ENCODE assay signal across 8 cellular contexts in genomic region chr20:46118481-46119020, GRCh38. TPM values are rescaled to one million over a fixed set of nuclear protein-coding genes. Genes with fewer than 3 reads are reported as not detected.
DNase-seq lines count a peak whose midpoint lies in the region; ATAC-seq and TF ChIP-seq lines count a peak whose summit lies in the region.

No MANE protein-coding gene starts in this region.

- H3K36me3 Mint-ChIP-seq in Calu3 (ENCODE audit: insufficient read depth, unreplicated experiment) = peaks cover 7% of the 10 kb centered on the region
- H3K36me3 Mint-ChIP-seq in mesothelial cell of epicardium = no peaks in the 10 kb centered on the region

- DNase-seq in Calu3 = peak; percentile 26
- DNase-seq in NT2/D1 (ENCODE audit: low read depth, low spot score) = no peak
- DNase-seq in dorsolateral prefrontal cortex = peak in 1 of 10 donors; percentile 28
- no peak for DNase-seq in mesothelial cell of epicardium (ENCODE audit: low spot score in 2 of 2, unreplicated experiment in 2 of 2)
- peak; percentile 73 to 79 for DNase-seq in aorta
- no peak for DNase-seq in stimulated activated CD4-positive, alpha-beta T cell treated with anti-CD3 and anti-CD28 coated beads, Interleukin-4, amount 100 ng/mL, for 1 hour
- DNase-seq in SJCRH30 = no peak

- 30% methylated on average over 15 of the region's 15 CpGs for WGBS in aorta, 2 donors

- H3K27me3 Mint-ChIP-seq in Calu3 (ENCODE audit: unreplicated experiment) (peaks cover 59% of the 10 kb centered on the region), mesothelial cell of epicardium (ENCODE audit: low read depth) (peaks cover 44% of the 10 kb centered on the region)

- H3K27me3 ChIP-seq in NT2/D1 (ENCODE audit: insufficient read depth, insufficient read length) (peaks cover 34% of the 10 kb centered on the region), dorsolateral prefrontal cortex (peaks cover 0 to 3% (median 0%) of the 10 kb centered on the region in 45 donors), aorta (ENCODE audit: control insufficient read depth in 1 of 2, insufficient read depth in 2 of 2, low read length in 1 of 2) (no peaks in the 10 kb centered on the region), SJCRH30 (peaks cover 5% of the 10 kb centered on the region; the same call in 1 of the 2 replicates)

- H3K9me3 Mint-ChIP-seq in Calu3 (ENCODE audit: low read depth, unreplicated experiment) (no peaks in the 10 kb centered on the region), mesothelial cell of epicardium (no peaks in the 10 kb centered on the region)

- peak overlapping the region; percentile 83 for H3K9ac ChIP-seq in NT2/D1 (ENCODE audit: insufficient read length, low read depth)

- no TSS peak for BruUV-seq in Calu3 (replicated peaks; lab: Mats Ljungman, UMichigan)

- H3K4me3 Mint-ChIP-seq in Calu3 (ENCODE audit: low read depth, unreplicated experiment) (peak overlapping the region; percentile 76), mesothelial cell of epicardium (peak overlapping the region; percentile 81)

- H3K27ac ChIP-seq in dorsolateral prefrontal cortex (peak overlapping the region in 38 of 59 donors; percentile 10 to 86 (median 60)), aorta (ENCODE audit: low read depth in 1 of 2, low read length in 2 of 2) (peak overlapping the region; percentile 36 to 85), SJCRH30 (no peak overlapping the region)

- ATAC-seq in GM21447 (IDR thresholded peaks at IDR 0.05; ENCODE audit: unreplicated experiment) (peak; percentile 45), aorta (ENCODE audit: low FRiP score) (peak; percentile 80)

- H3K9me3 ChIP-seq in NT2/D1 (ENCODE audit: insufficient read depth, low read length) (no peaks in the 10 kb centered on the region; the same call in 1 of the 2 replicates), aorta (ENCODE audit: control insufficient read depth, low read length) (no peaks in the 10 kb centered on the region), SJCRH30 (replicated peaks) (no peaks in the 10 kb centered on the region)

- intact Hi-C loops in Calu3 (cut with micrococcal nuclease; ENCODE audit: unreplicated experiment) = no loop called here
- intact Hi-C loops in dorsolateral prefrontal cortex (cut with DNase I) = no loop called here
- intact Hi-C loops in aorta (cut with DNase I) = no loop called here

- H3K4me3 ChIP-seq in NT2/D1 (ENCODE audit: insufficient read length, low read depth) (peak overlapping the region; percentile 57), dorsolateral prefrontal cortex (peak overlapping the region; percentile 11 to 66 (median 54)), aorta (ENCODE audit: low read length in 2 of 2) (peak overlapping the region; percentile 27 to 42), SJCRH30 (no peak overlapping the region)

- no peaks in the 10 kb centered on the region for H3K4me1 ChIP-seq in NT2/D1 (ENCODE audit: insufficient read depth, insufficient read length)
- no peaks in the 10 kb centered on the region for H3K4me1 ChIP-seq in aorta (ENCODE audit: control insufficient read depth in 1 of 2, insufficient read depth in 2 of 2, low read length in 2 of 2)
- H3K4me1 ChIP-seq in SJCRH30 = no peaks in the 10 kb centered on the region

- H3K36me3 ChIP-seq in NT2/D1 (ENCODE audit: insufficient read depth, insufficient read length, low read length) (peaks cover 18% of the 10 kb centered on the region), aorta (ENCODE audit: control insufficient read depth in 1 of 2, insufficient read depth in 2 of 2, low read length in 1 of 2) (no peaks in the 10 kb centered on the region), SJCRH30 (no peaks in the 10 kb centered on the region)

- peaks cover 8% of the 10 kb centered on the region for H3K4me1 Mint-ChIP-seq in Calu3 (ENCODE audit: low read depth, unreplicated experiment)
- peaks cover 7% of the 10 kb centered on the region for H3K4me1 Mint-ChIP-seq in mesothelial cell of epicardium

- H3K27ac Mint-ChIP-seq in Calu3 (ENCODE audit: unreplicated experiment) (no peak overlapping the region), mesothelial cell of epicardium (no peak overlapping the region)

- no peak for TF ChIP-seq CTCF in Calu3 (IDR thresholded peaks at IDR 0.05; ENCODE audit: unreplicated experiment)
- TF ChIP-seq CTCF in dorsolateral prefrontal cortex (IDR thresholded peaks at IDR 0.05 in 54 of 56, conservative IDR thresholded peaks at IDR 0.05 in 2 of 56; ENCODE audit: low read depth in 1 of 56, partially characterized antibody in 56 of 56) = no peak
- TF ChIP-seq CTCF in mesothelial cell of epicardium (IDR thresholded peaks at IDR 0.05; ENCODE audit: unreplicated experiment) = no peak

- CTCF ChIA-PET in Calu3 (lab: Charles Lee) = interaction anchor here (1.0 kb wide), 1 partner anchor 96 kb away, joined by 5 read pairs; no protein-coding TSS in a partner anchor

RNA-seq across cellular contexts. Expression of gene CD40, which starts 0.4 kb away (rescaled TPM):
- total RNA-seq in Calu3 (2022) (13.3 and 13.6 TPM in 2 replicates), dorsolateral prefrontal cortex (10 to 100 TPM in 5 of 120 experiments, 1 to 10 TPM in 115; 1.9 to 12.6 (median 5.2) TPM), mesothelial cell of epicardium (3.8 to 5.0 TPM (median 4.3 TPM) in 3 replicates), aorta (10 to 100 TPM; 20.9 to 36.1 TPM)
- polyA plus RNA-seq in aorta = 10 to 100 TPM in 1 of 2 donors, 1 to 10 TPM in 1; 8.6 to 47.7 TPM
- 0.10 and 0.12 TPM in 2 replicates for total RNA-seq in SJCRH30 (2014; rRNA removed; shearing (Covaris generic))

RNA-seq across cellular contexts. Expression of gene NCOA5, which starts 28.8 kb away (rescaled TPM):
- total RNA-seq in Calu3 (2022) (31.7 and 34.4 TPM in 2 replicates), dorsolateral prefrontal cortex (10 to 100 TPM; 13.5 to 36.9 (median 24.1) TPM), mesothelial cell of epicardium (37.1 to 41.2 TPM (median 40.2 TPM) in 3 replicates), aorta (10 to 100 TPM; 18.6 to 23.7 TPM)
- 10 to 100 TPM in 1 of 2 donors, 1 to 10 TPM in 1; 8.5 to 10.4 TPM for polyA plus RNA-seq in aorta
- total RNA-seq in SJCRH30 (2014; rRNA removed; shearing (Covaris generic)) = 49.5 and 50.5 TPM in 2 replicates

Comparison
In these comparisons a context has a peak if more than half of its experiments do, and no peak if none do; other contexts are left out.
1. DNase-seq: peak in Calu3 (single experiment) and aorta (2 of 2); none in NT2/D1 (single experiment), mesothelial cell of epicardium (0 of 2), stimulated activated CD4-positive, alpha-beta T cell treated with anti-CD3 and anti-CD28 coated beads, Interleukin-4, amount 100 ng/mL, for 1 hour (single experiment) and SJCRH30 (0 of 2).